Comparison of ENCODE assay signal across 25 cellular contexts in genomic region chr12:2221030-2221621, GRCh38.
"Had no signal": no experiment of that assay in that cellular context is flagged by ENCODE, and none has a peak within 500 bp of the region (broad histone marks: within the 10 kb centered on the region; RNA-seq: fewer than 3 reads in every experiment).

No MANE protein-coding gene starts in this region.

- H3K4me3 ChIP-seq: breast epithelium, coronary artery, dorsolateral prefrontal cortex, gastroesophageal sphincter, left lung, psoas muscle, spleen, tibial nerve had no signal

- H3K36me3 ChIP-seq: breast epithelium, gastroesophageal sphincter, left lung, spleen, tibial nerve had no signal

- H3K9me3 ChIP-seq: breast epithelium, gastroesophageal sphincter, left lung, psoas muscle, spleen, tibial nerve had no signal

- H3K4me1 ChIP-seq: breast epithelium, left lung, parathyroid adenoma, psoas muscle, spleen, tibial nerve had no signal

- DNase-seq: activated CD4-positive, alpha-beta memory T cell treated with anti-CD3 and anti-CD28 coated beads for 36 hours; activated CD4-positive, alpha-beta T cell treated with anti-CD3 and anti-CD28 coated beads, Interleukin-2, amount 10 ng/mL, durations not matched to agents 24 days and 14 days; activated CD4-positive, CD25-positive, alpha-beta regulatory T cell treated with anti-CD3 and anti-CD28 coated beads, Interleukin-2, amount 50 U/mL, for 72 hours; activated CD8-positive, alpha-beta memory T cell treated with anti-CD3 and anti-CD28 coated beads, Interleukin-2, amount 50 U/mL, for 48 hours; activated gamma-delta T cell treated with Interleukin-2 at 50 U/mL for 16 hours; activated naive CD4-positive, alpha-beta T cell treated with anti-CD3 and anti-CD28 coated beads, Interleukin-2, amount 50 U/mL, for 16 hours; activated T-cell treated with anti-CD3 and anti-CD28 coated beads, Interleukin-2, amount 50 U/mL, for 4 hours; amniotic stem cell; effector memory CD4-positive, alpha-beta T cell; erythroblast; kidney glomerular epithelial cell; left lung; naive B cell; nucleus accumbens; psoas muscle; spleen; stimulated activated naive CD4-positive, alpha-beta T cell treated with Interleukin-2 at 50 U/mL for 16 hours; T-helper 2 cell had no signal

- ATAC-seq: activated T-cell treated with anti-CD3 and anti-CD28 coated beads, Interleukin-2, amount 50 U/mL, for 4 hours; activated T-helper 17 cell treated with anti-CD3 and anti-CD28 coated beads, Interleukin-2, amount 50 U/mL, for 72 hours; gastroesophageal sphincter; left lung; psoas muscle had no signal

- H3K27ac ChIP-seq: breast epithelium, left lung, parathyroid adenoma, psoas muscle, spleen, tibial nerve had no signal

- H3K27me3 ChIP-seq: breast epithelium, dorsolateral prefrontal cortex, gastroesophageal sphincter, left lung, spleen, tibial nerve had no signal
